ENCODE assay signal across 8 cellular contexts in the genomic region with DNA sequence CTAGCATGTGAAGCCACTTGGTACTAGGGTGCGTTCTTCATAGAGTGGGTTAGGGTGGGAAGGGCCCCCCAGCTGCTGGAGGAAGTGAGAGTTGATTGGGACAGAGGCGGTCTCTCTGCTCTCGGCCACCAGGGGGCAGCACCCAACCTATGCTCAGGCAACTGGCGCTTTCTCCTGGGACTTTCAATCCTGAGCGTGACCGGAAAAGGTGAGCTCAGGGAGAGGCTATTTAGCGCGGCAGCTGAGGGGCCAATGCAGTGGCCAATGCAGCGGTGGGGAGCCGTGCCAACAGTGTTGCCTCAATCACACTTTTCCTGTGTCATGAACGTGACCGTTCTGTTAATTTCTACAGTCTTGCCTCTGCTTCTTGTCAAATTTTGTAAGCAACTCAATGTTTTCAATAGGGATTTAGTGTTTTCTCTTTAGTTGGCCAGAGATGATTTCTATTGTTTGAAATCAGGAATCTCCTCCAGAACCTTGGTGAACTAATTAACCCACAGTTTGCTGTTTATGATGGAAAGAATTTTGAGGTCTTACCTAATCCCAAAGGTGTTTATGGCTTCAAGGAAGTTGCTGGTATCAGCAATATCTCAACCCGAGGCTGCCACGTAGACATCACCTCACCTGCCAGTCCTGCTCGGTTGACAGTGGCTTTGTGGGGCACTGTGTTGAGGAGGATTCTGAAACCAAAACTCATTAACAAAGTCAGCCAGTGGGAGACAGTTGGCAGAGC.
A peak's percentile ranks its signal among the peaks of the same experiment; 100 is the strongest.
DNase-seq lines count a peak whose midpoint lies in the region; ATAC-seq and TF ChIP-seq lines count a peak whose summit lies in the region.

No MANE protein-coding gene starts in this region.

- peak; percentile 94 for TF ChIP-seq CTCF in GM12874 (IDR thresholded peaks at IDR 0.05; ENCODE audit: insufficient read depth, low read depth, low read length)

- peak; percentile 1 for DNase-seq in NCI-H2171 (lab: John Stamatoyannopoulos, UW)
- peak; percentile 62 to 70 for DNase-seq in activated CD4-positive, alpha-beta T cell treated with anti-CD3 and anti-CD28 coated beads, Interleukin-2, amount 50 U/mL, for 48 hours
- peak; percentile 83 for DNase-seq in ecto neural progenitor cell (ENCODE audit: low spot score)
- peak; percentile 87 to 96 for DNase-seq in lung microvascular endothelial cell (ENCODE audit: low read depth in 2 of 2)
- DNase-seq in stimulated activated CD4-positive, alpha-beta T cell treated with anti-CD3 and anti-CD28 coated beads, TNF-alpha, amount 100 ng/mL, for 48 hours (ENCODE audit: low read depth in 3 of 3), result peak; percentile 30 to 41 (median 38)

- ATAC-seq in HG02759 (IDR thresholded peaks at IDR 0.05; ENCODE audit: unreplicated experiment) (peak; percentile 82), HG02571 (IDR thresholded peaks at IDR 0.05; ENCODE audit: unreplicated experiment) (no peak)

Comparison
In these comparisons a context has a peak if more than half of its experiments do, and no peak if none do; other contexts are left out.
1. DNase-seq: peak in every context shown above with its lines; median percentile 92 in lung microvascular endothelial cell; 83 in ecto neural progenitor cell; 66 in activated CD4-positive, alpha-beta T cell treated with anti-CD3 and anti-CD28 coated beads, Interleukin-2, amount 50 U/mL, for 48 hours; 38 in stimulated activated CD4-positive, alpha-beta T cell treated with anti-CD3 and anti-CD28 coated beads, TNF-alpha, amount 100 ng/mL, for 48 hours; 1 in NCI-H2171.